In genomic region chr7:52959336-52959735, GRCh38 we compare ENCODE assay signal across 30 cellular contexts.
DNase-seq lines count a peak whose midpoint lies in the region; ATAC-seq and TF ChIP-seq lines count a peak whose summit lies in the region.
"Had no signal": no experiment of that assay in that cellular context is flagged by ENCODE, and none has a peak within 500 bp of the region (broad histone marks: within the 10 kb centered on the region; RNA-seq: fewer than 3 reads in every experiment).

No MANE protein-coding gene starts in this region.

- H3K4me3 ChIP-seq in BE2C (ENCODE audit: low read depth, low read length) (no peak overlapping the region), ascending aorta (no peak overlapping the region), mesendoderm (ENCODE audit: low read length) (no peak overlapping the region)
- H3K4me3 ChIP-seq: body of pancreas, esophagus muscularis mucosa had no signal

- no peak overlapping the region for H4K8ac ChIP-seq in mesendoderm (ENCODE audit: low read depth, low read length)

- no peak overlapping the region for H3K23ac ChIP-seq in mesendoderm (ENCODE audit: low read length)

- H2AK5ac ChIP-seq in mesendoderm (ENCODE audit: low read length): no peak overlapping the region

- H2BK120ac ChIP-seq in mesendoderm (ENCODE audit: low read depth, low read length): no peak overlapping the region

- H3K36me3 ChIP-seq in BE2C (no peaks in the 10 kb centered on the region), ascending aorta (no peaks in the 10 kb centered on the region), mesendoderm (ENCODE audit: control insufficient read depth, insufficient read depth, low read length) (no peaks in the 10 kb centered on the region)
- H3K36me3 ChIP-seq: esophagus muscularis mucosa had no signal

- no peak overlapping the region for H3K4ac ChIP-seq in mesendoderm (ENCODE audit: low read depth, low read length)

- no peaks in the 10 kb centered on the region for H3K79me1 ChIP-seq in mesendoderm (ENCODE audit: low read length)

- intact Hi-C loops in ascending aorta (cut with DNase I): no loop called here

- TF ChIP-seq CTCF in BE2C (IDR thresholded peaks at IDR 0.05; ENCODE audit: low read depth, low read length): no peak
- no peak for TF ChIP-seq CTCF in HFFc6 (IDR thresholded peaks at IDR 0.05)
- no peak for TF ChIP-seq CTCF in ascending aorta (IDR thresholded peaks at IDR 0.05)

- no peak overlapping the region for H2BK15ac ChIP-seq in mesendoderm (replicated peaks; ENCODE audit: low read depth)

- H3K4me3 Mint-ChIP-seq in HFFc6: peak overlapping the region; percentile 15; the same call in 1 of the 2 replicates
- H3K4me3 Mint-ChIP-seq in stimulated activated naive B cell treated with anti-CD40 and anti-IgM and Interleukin-4, amounts not matched to agents 10 μg/mL and 1 μg/mL and 100 μg/mL, for 72 hours: no peak overlapping the region
- H3K4me3 Mint-ChIP-seq: activated CD4-positive, alpha-beta memory T cell treated with anti-CD3 and anti-CD28 coated beads for 36 hours; activated T-cell treated with anti-CD3 and anti-CD28 coated beads, Interleukin-2, amount 50 U/mL, for 72 hours; CD4-positive, CD25-positive, alpha-beta regulatory T cell; endodermal cell; nephron progenitor cell; stimulated activated memory B cell treated with anti-CD40 and anti-IgM and Interleukin-4, amounts not matched to agents 10 μg/mL and 1 μg/mL and 100 μg/mL, for 72 hours; T-helper 2 cell treated with Interferon-gamma antibody and Interleukin-4, amounts not matched to agents 5 μg/mL and 100 μg/mL, for 36 hours had no signal

- no peaks in the 10 kb centered on the region for H3K9me3 ChIP-seq in BE2C
- no peaks in the 10 kb centered on the region for H3K9me3 ChIP-seq in ascending aorta
- H3K9me3 ChIP-seq: body of pancreas, esophagus muscularis mucosa had no signal

- H3K27me3 Mint-ChIP-seq in HFFc6 (ENCODE audit: insufficient read depth): no peaks in the 10 kb centered on the region
- H3K27me3 Mint-ChIP-seq in stimulated activated naive B cell treated with anti-CD40 and anti-IgM and Interleukin-4, amounts not matched to agents 10 μg/mL and 1 μg/mL and 100 μg/mL, for 72 hours: no peaks in the 10 kb centered on the region
- H3K27me3 Mint-ChIP-seq: activated CD4-positive, alpha-beta memory T cell treated with anti-CD3 and anti-CD28 coated beads for 36 hours; CD4-positive, CD25-positive, alpha-beta regulatory T cell; stimulated activated memory B cell treated with anti-CD40 and anti-IgM and Interleukin-4, amounts not matched to agents 10 μg/mL and 1 μg/mL and 100 μg/mL, for 72 hours had no signal

- H3K56ac ChIP-seq in mesendoderm (ENCODE audit: low read length): peak overlapping the region; percentile 15

- peak overlapping the region; percentile 51 for H3K18ac ChIP-seq in mesendoderm (ENCODE audit: low read length)

- H3K9me3 Mint-ChIP-seq in HFFc6: peaks cover 28% of the 10 kb centered on the region
- peaks cover 7 to 19% of the 10 kb centered on the region in 2 donors for H3K9me3 Mint-ChIP-seq in stimulated activated naive B cell treated with anti-CD40 and anti-IgM and Interleukin-4, amounts not matched to agents 10 μg/mL and 1 μg/mL and 100 μg/mL, for 72 hours
- H3K9me3 Mint-ChIP-seq: endodermal cell, nephron progenitor cell had no signal

- no peak overlapping the region for H2BK5ac ChIP-seq in mesendoderm (ENCODE audit: low read length)

- H4K5ac ChIP-seq in mesendoderm (ENCODE audit: low read length): no peak overlapping the region

- peak overlapping the region; percentile 46 to 67 for H3K27ac ChIP-seq in ascending aorta
- H3K27ac ChIP-seq in mesendoderm (ENCODE audit: low read depth, low read length): no peak overlapping the region
- H3K27ac ChIP-seq: body of pancreas, esophagus muscularis mucosa had no signal

- H3K27ac Mint-ChIP-seq in HFFc6: peak overlapping the region; percentile 57; the same call in 1 of the 2 replicates
- H3K27ac Mint-ChIP-seq in stimulated activated naive B cell treated with anti-CD40 and anti-IgM and Interleukin-4, amounts not matched to agents 10 μg/mL and 1 μg/mL and 100 μg/mL, for 72 hours: no peak overlapping the region
- H3K27ac Mint-ChIP-seq: activated CD4-positive, alpha-beta memory T cell treated with anti-CD3 and anti-CD28 coated beads for 36 hours; activated T-cell treated with anti-CD3 and anti-CD28 coated beads, Interleukin-2, amount 50 U/mL, for 72 hours; CD4-positive, CD25-positive, alpha-beta regulatory T cell; nephron progenitor cell; stimulated activated memory B cell treated with anti-CD40 and anti-IgM and Interleukin-4, amounts not matched to agents 10 μg/mL and 1 μg/mL and 100 μg/mL, for 72 hours; T-helper 2 cell treated with Interferon-gamma antibody and Interleukin-4, amounts not matched to agents 5 μg/mL and 100 μg/mL, for 36 hours had no signal

- H3K4me1 ChIP-seq in BE2C (peaks cover 8% of the 10 kb centered on the region; the same call in 1 of the 2 replicates), ascending aorta (peaks cover 0 to 24% of the 10 kb centered on the region in 2 donors), mesendoderm (ENCODE audit: control insufficient read depth, low read depth, low read length) (peaks cover 2% of the 10 kb centered on the region)

- no peaks in the 10 kb centered on the region for H3K36me3 Mint-ChIP-seq in HFFc6 (ENCODE audit: low read depth)
- H3K36me3 Mint-ChIP-seq in stimulated activated naive B cell treated with anti-CD40 and anti-IgM and Interleukin-4, amounts not matched to agents 10 μg/mL and 1 μg/mL and 100 μg/mL, for 72 hours: no peaks in the 10 kb centered on the region
- H3K36me3 Mint-ChIP-seq: activated CD4-positive, alpha-beta memory T cell treated with anti-CD3 and anti-CD28 coated beads for 36 hours; CD4-positive, CD25-positive, alpha-beta regulatory T cell; stimulated activated memory B cell treated with anti-CD40 and anti-IgM and Interleukin-4, amounts not matched to agents 10 μg/mL and 1 μg/mL and 100 μg/mL, for 72 hours had no signal

- no peaks in the 10 kb centered on the region for H3K79me2 ChIP-seq in mesendoderm (ENCODE audit: control insufficient read depth, insufficient read depth, low read length)

- H3K27me3 ChIP-seq in BE2C: no peaks in the 10 kb centered on the region
- H3K27me3 ChIP-seq in ascending aorta: no peaks in the 10 kb centered on the region
- no peaks in the 10 kb centered on the region for H3K27me3 ChIP-seq in mesendoderm (ENCODE audit: insufficient read depth, low read length, poor library complexity)
- H3K27me3 ChIP-seq: body of pancreas, esophagus muscularis mucosa had no signal

- no peak overlapping the region for H3K9ac ChIP-seq in mesendoderm (ENCODE audit: low read length)

- WGBS in mesendoderm (ENCODE audit: extremely low coverage, insufficient coverage, low lambda C conversion rate): no CpG with 5 or more reads among the region's 1 CpG

- no peak for ATAC-seq in stimulated activated naive B cell treated with anti-CD40 and anti-IgM and Interleukin-4, amounts not matched to agents 10 μg/mL and 1 μg/mL and 100 μg/mL, for 72 hours (replicated peaks)
- no peak for ATAC-seq in GM19397 (IDR thresholded peaks at IDR 0.05; ENCODE audit: unreplicated experiment)
- ATAC-seq: activated T-cell treated with anti-CD3 and anti-CD28 coated beads, Interleukin-2, amount 50 U/mL, for 72 hours; body of pancreas; HCT116; left colon; stimulated activated memory B cell treated with anti-CD40 and anti-IgM and Interleukin-4, amounts not matched to agents 10 μg/mL and 1 μg/mL and 100 μg/mL, for 72 hours had no signal

- H3K4me2 ChIP-seq in mesendoderm (ENCODE audit: low read length): no peak overlapping the region

- H3K4me1 Mint-ChIP-seq in HFFc6 (ENCODE audit: low read depth): peaks cover 55% of the 10 kb centered on the region; the same call in 1 of the 2 replicates
- H3K4me1 Mint-ChIP-seq in stimulated activated naive B cell treated with anti-CD40 and anti-IgM and Interleukin-4, amounts not matched to agents 10 μg/mL and 1 μg/mL and 100 μg/mL, for 72 hours: no peaks in the 10 kb centered on the region
- H3K4me1 Mint-ChIP-seq: CD4-positive, CD25-positive, alpha-beta regulatory T cell; stimulated activated memory B cell treated with anti-CD40 and anti-IgM and Interleukin-4, amounts not matched to agents 10 μg/mL and 1 μg/mL and 100 μg/mL, for 72 hours had no signal

- DNase-seq in BE2C (peak; percentile 19), HFFc6 (peak; percentile 2), ascending aorta (ENCODE audit: low spot score in 2 of 2) (no peak), mesendoderm (peak; percentile 70), DMS 273 (lab: John Stamatoyannopoulos, UW; ENCODE audit: unreplicated experiment) (no peak), NCI-H82 (lab: John Stamatoyannopoulos, UW) (no peak)
- no peak for DNase-seq in stimulated activated naive B cell treated with anti-CD40 and anti-IgM and Interleukin-4, amounts not matched to agents 10 μg/mL and 1 μg/mL and 100 μg/mL, for 72 hours
- DNase-seq: activated CD4-positive, alpha-beta memory T cell treated with anti-CD3 and anti-CD28 coated beads for 36 hours; activated CD4-positive, alpha-beta T cell treated with anti-CD3 and anti-CD28 coated beads for 1 hour; activated T-cell treated with anti-CD3 and anti-CD28 coated beads, Interleukin-2, amount 50 U/mL, for 72 hours; body of pancreas; CD4-positive, CD25-positive, alpha-beta regulatory T cell; cerebellar nuclear complex; dermis blood vessel endothelial cell; endodermal cell; foreskin melanocyte; hippocampal formation; IMR-90; left colon; NCI-H2029; NCI-H524; nephron progenitor cell; NK-92 treated with Interleukin-12 subunit alpha and Interleukin-12 subunit beta, amount 100 ng/mL, for 24 hours; Right ventricle myocardium superior; substantia nigra had no signal

Comparison
In these comparisons a context has a peak if more than half of its experiments do, and no peak if none do; other contexts are left out.
1. DNase-seq: peak in BE2C (single experiment), HFFc6 (single experiment) and mesendoderm (single experiment); none in ascending aorta (0 of 2), stimulated activated naive B cell treated with anti-CD40 and anti-IgM and Interleukin-4, amounts not matched to agents 10 μg/mL and 1 μg/mL and 100 μg/mL, for 72 hours (single experiment), DMS 273 (single experiment) and NCI-H82 (single experiment).